In genomic region chr1:216075339-216075738, GRCh38 we compare ENCODE assay signal across 1 cellular context.
TF ChIP-seq lines count a peak whose summit lies in the region.

No MANE protein-coding gene starts in this region.

TF ChIP-seq in WTC11, 78 proteins besides CTCF, POLR2A, EP300 and RAD21 (continued from another document):
- TF ChIP-seq E2F1 (CRISPR knock-in tag; IDR thresholded peaks at IDR 0.05): no peak
- no peak for TF ChIP-seq CDX4 (CRISPR knock-in tag; IDR thresholded peaks at IDR 0.05; ENCODE audit: borderline replicate concordance)
- no peak for TF ChIP-seq NR2C2 (CRISPR knock-in tag; IDR thresholded peaks at IDR 0.05)
- no peak for TF ChIP-seq MLX (CRISPR knock-in tag; IDR thresholded peaks at IDR 0.05)
- no peak for TF ChIP-seq CBFB (CRISPR knock-in tag; IDR thresholded peaks at IDR 0.05; ENCODE audit: low read depth)
- no peak for TF ChIP-seq ZBTB43 (CRISPR knock-in tag; IDR thresholded peaks at IDR 0.05)
- TF ChIP-seq JUN (CRISPR knock-in tag; IDR thresholded peaks at IDR 0.05): no peak
